Comparison of ENCODE assay signal across 15 cellular contexts in the genomic region with DNA sequence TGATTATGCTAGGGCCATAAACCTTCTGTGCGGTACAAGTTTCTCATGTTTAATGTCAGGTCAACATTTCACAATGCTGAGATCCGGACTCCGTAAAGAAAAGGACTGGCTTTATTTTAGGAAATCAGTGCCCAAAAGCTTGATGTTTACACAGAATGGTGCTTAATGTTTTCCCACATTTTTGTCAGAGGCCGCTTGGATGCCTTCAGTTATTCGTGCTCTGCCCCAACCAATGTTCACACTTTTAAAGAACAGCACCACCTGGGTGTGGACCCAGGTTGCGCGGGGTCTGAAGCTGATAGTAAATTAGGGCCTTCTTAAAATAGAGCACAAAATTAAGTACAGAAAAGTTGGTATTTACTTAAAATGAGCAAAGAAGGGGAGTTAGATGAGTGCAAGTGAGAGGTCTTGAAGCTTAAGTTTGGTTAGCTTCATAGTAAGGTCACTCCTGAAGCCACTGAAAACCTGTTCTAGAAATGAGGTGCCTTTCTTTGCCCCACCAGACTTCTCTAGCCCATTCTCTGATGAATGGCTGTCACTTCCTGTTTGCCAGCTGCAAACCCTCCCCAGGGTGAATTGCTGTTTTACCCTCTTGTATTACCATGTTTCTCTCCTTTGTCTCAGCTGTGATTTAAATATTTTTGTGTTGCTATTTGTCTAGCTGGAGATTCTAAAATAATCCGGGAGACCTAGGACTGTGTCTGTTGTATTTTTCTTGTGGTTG. TPM values are rescaled to one million over a fixed set of nuclear protein-coding genes. Genes with fewer than 3 reads are reported as not detected.
DNase-seq lines count a peak whose midpoint lies in the region; ATAC-seq and TF ChIP-seq lines count a peak whose summit lies in the region.
"Had no signal": no experiment of that assay in that cellular context is flagged by ENCODE, and none has a peak within 500 bp of the region (broad histone marks: within the 10 kb centered on the region; RNA-seq: fewer than 3 reads in every experiment).

No MANE protein-coding gene starts in this region.

- peaks cover 6% of the 10 kb centered on the region for H3K27me3 Mint-ChIP-seq in activated T-helper 2 cell treated with anti-CD3 and anti-CD28 coated beads, Interferon-gamma antibody, Interleukin-2, Interleukin-4, amounts not matched to agents 10 μg/mL and 5 μg/mL and 100 μg/mL, durations not matched to agents 14 hours and 24 hours and 36 hours (ENCODE audit: low read depth)

- no peak overlapping the region for H3K4me3 Mint-ChIP-seq in activated T-helper 2 cell treated with anti-CD3 and anti-CD28 coated beads, Interferon-gamma antibody, Interleukin-2, Interleukin-4, amounts not matched to agents 10 μg/mL and 5 μg/mL and 100 μg/mL, durations not matched to agents 14 hours and 24 hours and 36 hours (ENCODE audit: low read depth)
- H3K4me3 Mint-ChIP-seq: nephron progenitor cell had no signal

- H2BK120ac ChIP-seq in mesendoderm (ENCODE audit: low read depth, low read length): no peak overlapping the region

- H3K79me2 ChIP-seq in mesendoderm (ENCODE audit: control insufficient read depth, insufficient read depth, low read length): no peaks in the 10 kb centered on the region

- no peak overlapping the region for H2AK5ac ChIP-seq in mesendoderm (ENCODE audit: low read length)

- no peaks in the 10 kb centered on the region for H3K9me3 ChIP-seq in BE2C

- H3K23ac ChIP-seq in mesendoderm (ENCODE audit: low read length): no peak overlapping the region

- H3K79me1 ChIP-seq in mesendoderm (ENCODE audit: low read length): no peaks in the 10 kb centered on the region

- H3K4me3 ChIP-seq in BE2C (ENCODE audit: low read depth, low read length) (no peak overlapping the region), astrocyte of the cerebellum (ENCODE audit: low read depth, low read length) (no peak overlapping the region), mesendoderm (ENCODE audit: low read length) (no peak overlapping the region)

- H4K5ac ChIP-seq in mesendoderm (ENCODE audit: low read length): no peak overlapping the region

- H3K4me1 Mint-ChIP-seq in activated T-helper 2 cell treated with anti-CD3 and anti-CD28 coated beads, Interferon-gamma antibody, Interleukin-2, Interleukin-4, amounts not matched to agents 10 μg/mL and 5 μg/mL and 100 μg/mL, durations not matched to agents 14 hours and 24 hours and 36 hours (ENCODE audit: low read depth): peaks cover 13% of the 10 kb centered on the region

- H3K4ac ChIP-seq in mesendoderm (ENCODE audit: low read depth, low read length): no peak overlapping the region

- H3K36me3 Mint-ChIP-seq in activated T-helper 2 cell treated with anti-CD3 and anti-CD28 coated beads, Interferon-gamma antibody, Interleukin-2, Interleukin-4, amounts not matched to agents 10 μg/mL and 5 μg/mL and 100 μg/mL, durations not matched to agents 14 hours and 24 hours and 36 hours (ENCODE audit: low read depth): no peaks in the 10 kb centered on the region

- WGBS in mesendoderm (ENCODE audit: extremely low coverage, insufficient coverage, low lambda C conversion rate): no CpG with 5 or more reads among the region's 8 CpGs

- no peak overlapping the region for H2BK5ac ChIP-seq in mesendoderm (ENCODE audit: low read length)

- no peak overlapping the region for H2BK15ac ChIP-seq in mesendoderm (replicated peaks; ENCODE audit: low read depth)

- H3K36me3 ChIP-seq in BE2C (no peaks in the 10 kb centered on the region), mesendoderm (ENCODE audit: control insufficient read depth, insufficient read depth, low read length) (no peaks in the 10 kb centered on the region)

- in situ Hi-C loops in GM13977 (cut with MboI; ENCODE audit: low pct_unique_long_range_greater_than_20kb, low sequenced_read_pairs, unreplicated experiment): no loop called here
- in situ Hi-C loops in astrocyte of the cerebellum (cut with HindIII; ENCODE audit: low sequenced_read_pairs): no loop called here

- H3K27ac ChIP-seq in mesendoderm (ENCODE audit: low read depth, low read length): no peak overlapping the region

- no peak overlapping the region for H3K56ac ChIP-seq in mesendoderm (ENCODE audit: low read length)

- no peak overlapping the region for H3K9ac ChIP-seq in mesendoderm (ENCODE audit: low read length)

- no peaks in the 10 kb centered on the region for H3K9me3 Mint-ChIP-seq in activated T-helper 2 cell treated with anti-CD3 and anti-CD28 coated beads, Interferon-gamma antibody, Interleukin-2, Interleukin-4, amounts not matched to agents 10 μg/mL and 5 μg/mL and 100 μg/mL, durations not matched to agents 14 hours and 24 hours and 36 hours
- H3K9me3 Mint-ChIP-seq: nephron progenitor cell had no signal

- H3K4me1 ChIP-seq in BE2C: no peaks in the 10 kb centered on the region
- H3K4me1 ChIP-seq in mesendoderm (ENCODE audit: control insufficient read depth, low read depth, low read length): peaks cover 3% of the 10 kb centered on the region

- H4K8ac ChIP-seq in mesendoderm (ENCODE audit: low read depth, low read length): no peak overlapping the region

- H3K18ac ChIP-seq in mesendoderm (ENCODE audit: low read length): no peak overlapping the region

- DNase-seq in BE2C (no peak), GM13977 (ENCODE audit: low spot score) (no peak), astrocyte of the cerebellum (ENCODE audit: low read depth) (no peak), mesendoderm (peak; percentile 40), cerebellar nuclear complex (lab: John Stamatoyannopoulos, UW) (no peak)
- no peak for DNase-seq in activated T-helper 2 cell treated with anti-CD3 and anti-CD28 coated beads, Interferon-gamma antibody, Interleukin-2, Interleukin-4, amounts not matched to agents 10 μg/mL and 5 μg/mL and 100 μg/mL, durations not matched to agents 14 hours and 24 hours and 36 hours (ENCODE audit: low spot score)
- no peak for DNase-seq in NK-92 treated with Interleukin-12 subunit alpha and Interleukin-12 subunit beta, amount 100 ng/mL, for 24 hours (lab: John Stamatoyannopoulos, UW)
- DNase-seq: amygdala; IMR-90; NCI-H526; nephron progenitor cell; stimulated activated CD4-positive, alpha-beta T cell treated with anti-CD3 and anti-CD28 coated beads, Interleukin-1b, Interleukin-23, amount 100 ng/mL, for 48 hours; SW 1271 had no signal

- intact Hi-C loops in activated T-helper 2 cell treated with anti-CD3 and anti-CD28 coated beads, Interferon-gamma antibody, Interleukin-2, Interleukin-4, amounts not matched to agents 10 μg/mL and 5 μg/mL and 100 μg/mL, durations not matched to agents 14 hours and 24 hours and 36 hours (cut with micrococcal nuclease): no loop called here

- H3K4me2 ChIP-seq in mesendoderm (ENCODE audit: low read length): no peak overlapping the region

- no peak for ATAC-seq in HG02973 (IDR thresholded peaks at IDR 0.05; ENCODE audit: unreplicated experiment)

- H3K27ac Mint-ChIP-seq in activated T-helper 2 cell treated with anti-CD3 and anti-CD28 coated beads, Interferon-gamma antibody, Interleukin-2, Interleukin-4, amounts not matched to agents 10 μg/mL and 5 μg/mL and 100 μg/mL, durations not matched to agents 14 hours and 24 hours and 36 hours: no peak overlapping the region
- H3K27ac Mint-ChIP-seq: nephron progenitor cell had no signal

- peak; percentile 38 for TF ChIP-seq CTCF in BE2C (IDR thresholded peaks at IDR 0.05; ENCODE audit: low read depth, low read length)
- peak; percentile 12 for TF ChIP-seq CTCF in GM13977 (IDR thresholded peaks at IDR 0.05; ENCODE audit: extremely low read depth, insufficient read depth, missing control alignments)
- peak; percentile 22 for TF ChIP-seq CTCF in astrocyte of the cerebellum (IDR thresholded peaks at IDR 0.05; ENCODE audit: low read depth, low read length, missing control alignments)

- H3K27me3 ChIP-seq in BE2C (no peaks in the 10 kb centered on the region), mesendoderm (ENCODE audit: insufficient read depth, low read length, poor library complexity) (no peaks in the 10 kb centered on the region)

RNA-seq across cellular contexts. Expression of gene SLC3A1, which starts 20.5 kb away (rescaled TPM):
- polyA plus RNA-seq in BE2C (2012; ENCODE audit: insufficient read depth, insufficient read length, low read depth): 0.62 TPM
- polyA plus RNA-seq in mesendoderm (2013, experiment 1 of 2): 0.04 TPM
- polyA plus RNA-seq in mesendoderm (2013, experiment 2 of 2): 0.01 TPM
- total RNA-seq in activated T-helper 2 cell treated with anti-CD3 and anti-CD28 coated beads, Interferon-gamma antibody, Interleukin-2, Interleukin-4, amounts not matched to agents 10 μg/mL and 5 μg/mL and 100 μg/mL, durations not matched to agents 14 hours and 24 hours and 36 hours: 0.09 and 0.41 TPM in 2 replicates
- total RNA-seq: endothelial cell of umbilical vein, IMR-90 had no signal
- polyA plus RNA-seq: endothelial cell of umbilical vein, IMR-90 had no signal
